11 cellular contexts compared by ENCODE assay signal in the genomic region with DNA sequence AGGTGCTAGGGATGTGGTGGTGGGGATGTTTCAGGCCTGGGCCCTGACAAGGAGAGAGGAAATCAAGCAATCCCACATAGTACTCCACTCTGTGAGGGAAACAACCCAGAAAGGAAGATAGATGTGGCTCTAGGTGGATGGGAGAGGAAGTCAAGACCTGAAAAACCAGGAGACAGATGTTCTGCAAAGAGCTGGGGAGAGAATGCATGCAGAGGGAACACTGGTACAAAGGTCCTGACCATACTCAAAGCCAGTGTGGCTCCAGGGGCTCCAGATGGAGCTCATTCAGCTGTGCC. TPM values are rescaled to one million over a fixed set of nuclear protein-coding genes. Genes with fewer than 3 reads are reported as not detected.
DNase-seq lines count a peak whose midpoint lies in the region; ATAC-seq and TF ChIP-seq lines count a peak whose summit lies in the region.
"Had no signal": no experiment of that assay in that cellular context is flagged by ENCODE, and none has a peak within 500 bp of the region (broad histone marks: within the 10 kb centered on the region; RNA-seq: fewer than 3 reads in every experiment).

No MANE protein-coding gene starts in this region.

- no peaks in the 10 kb centered on the region for H3K36me3 Mint-ChIP-seq in activated CD8-positive, alpha-beta T cell treated with anti-CD3 and anti-CD28 coated beads, Interleukin-2, amount 10 ng/mL, durations not matched to agents 7 days and 5 days (ENCODE audit: low read depth)
- H3K36me3 Mint-ChIP-seq in activated CD8-positive, alpha-beta T cell treated with anti-CD3 and anti-CD28 coated beads for 36 hours (ENCODE audit: low read depth) = no peaks in the 10 kb centered on the region
- no peaks in the 10 kb centered on the region for H3K36me3 Mint-ChIP-seq in stimulated activated effector memory CD8-positive, alpha-beta T cell treated with anti-CD3 and anti-CD28 coated beads, Interleukin-12 subunit alpha, Interleukin-12 subunit beta, amount 100 ng/mL, for 72 hours
- H3K36me3 Mint-ChIP-seq: memory B cell had no signal

- no peak for ATAC-seq in activated CD8-positive, alpha-beta T cell treated with anti-CD3 and anti-CD28 coated beads, Interleukin-2, amount 10 ng/mL, durations not matched to agents 7 days and 5 days
- ATAC-seq in activated CD8-positive, alpha-beta T cell treated with anti-CD3 and anti-CD28 coated beads for 36 hours = no peak
- ATAC-seq in stimulated activated effector memory CD8-positive, alpha-beta T cell treated with anti-CD3 and anti-CD28 coated beads, Interleukin-12 subunit alpha, Interleukin-12 subunit beta, amount 100 ng/mL, for 72 hours = no peak
- no peak for ATAC-seq in HG03045 (IDR thresholded peaks at IDR 0.05; ENCODE audit: unreplicated experiment)
- ATAC-seq in GM19452 (IDR thresholded peaks at IDR 0.05; ENCODE audit: unreplicated experiment) = no peak

- H3K4me1 Mint-ChIP-seq in activated CD8-positive, alpha-beta T cell treated with anti-CD3 and anti-CD28 coated beads, Interleukin-2, amount 10 ng/mL, durations not matched to agents 7 days and 5 days (ENCODE audit: low read depth) = peaks cover 6% of the 10 kb centered on the region
- H3K4me1 Mint-ChIP-seq in activated CD8-positive, alpha-beta T cell treated with anti-CD3 and anti-CD28 coated beads for 36 hours (ENCODE audit: low read depth) = peaks cover 4% of the 10 kb centered on the region
- H3K4me1 Mint-ChIP-seq in stimulated activated effector memory CD8-positive, alpha-beta T cell treated with anti-CD3 and anti-CD28 coated beads, Interleukin-12 subunit alpha, Interleukin-12 subunit beta, amount 100 ng/mL, for 72 hours = peaks cover 9% of the 10 kb centered on the region

- TF ChIP-seq CTCF in activated CD8-positive, alpha-beta T cell treated with anti-CD3 and anti-CD28 coated beads for 36 hours (IDR thresholded peaks at IDR 0.05) = no peak

- peaks cover 2% of the 10 kb centered on the region for H3K27me3 Mint-ChIP-seq in activated CD8-positive, alpha-beta T cell treated with anti-CD3 and anti-CD28 coated beads, Interleukin-2, amount 10 ng/mL, durations not matched to agents 7 days and 5 days (ENCODE audit: low read depth)
- H3K27me3 Mint-ChIP-seq in activated CD8-positive, alpha-beta T cell treated with anti-CD3 and anti-CD28 coated beads for 36 hours = no peaks in the 10 kb centered on the region
- H3K27me3 Mint-ChIP-seq: stimulated activated naive CD8-positive, alpha-beta T cell treated with anti-CD3 and anti-CD28 coated beads, Interleukin-15, amount 100 ng/mL, for 72 hours had no signal

- H3K9me3 Mint-ChIP-seq in activated CD8-positive, alpha-beta T cell treated with anti-CD3 and anti-CD28 coated beads, Interleukin-2, amount 10 ng/mL, durations not matched to agents 7 days and 5 days (ENCODE audit: insufficient read depth) = no peaks in the 10 kb centered on the region
- no peaks in the 10 kb centered on the region for H3K9me3 Mint-ChIP-seq in activated CD8-positive, alpha-beta T cell treated with anti-CD3 and anti-CD28 coated beads for 36 hours
- H3K9me3 Mint-ChIP-seq in stimulated activated effector memory CD8-positive, alpha-beta T cell treated with anti-CD3 and anti-CD28 coated beads, Interleukin-12 subunit alpha, Interleukin-12 subunit beta, amount 100 ng/mL, for 72 hours = no peaks in the 10 kb centered on the region
- H3K9me3 Mint-ChIP-seq: memory B cell; stimulated activated naive CD8-positive, alpha-beta T cell treated with anti-CD3 and anti-CD28 coated beads, Interleukin-15, amount 100 ng/mL, for 72 hours had no signal

- CTCF ChIA-PET in activated CD8-positive, alpha-beta T cell treated with anti-CD3 and anti-CD28 coated beads, Interleukin-2, amount 10 ng/mL, durations not matched to agents 7 days and 5 days (lab: Charles Lee) = interaction anchor here (0.5 to 4.4 kb wide), 36 partner anchors 8 to 517 kb away, joined by 3 to 44 read pairs (median 4); partner anchors contain the start of gene DLEC1
- CTCF ChIA-PET in activated CD8-positive, alpha-beta T cell treated with anti-CD3 and anti-CD28 coated beads for 36 hours (lab: Charles Lee) = interaction anchor here (0.5 to 5.6 kb wide), 36 partner anchors 10 to 505 kb away, joined by 3 to 65 read pairs (median 4); partner anchors contain the start of genes ACAA1, DLEC1 and XYLB

- H3K27ac ChIP-seq in cingulate gyrus (ENCODE audit: low read depth, low read length) = peak overlapping the region; percentile 7

- peak overlapping the region; percentile 1 for H3K27ac Mint-ChIP-seq in activated CD8-positive, alpha-beta T cell treated with anti-CD3 and anti-CD28 coated beads, Interleukin-2, amount 10 ng/mL, durations not matched to agents 7 days and 5 days
- no peak overlapping the region for H3K27ac Mint-ChIP-seq in activated CD8-positive, alpha-beta T cell treated with anti-CD3 and anti-CD28 coated beads for 36 hours
- H3K27ac Mint-ChIP-seq in stimulated activated effector memory CD8-positive, alpha-beta T cell treated with anti-CD3 and anti-CD28 coated beads, Interleukin-12 subunit alpha, Interleukin-12 subunit beta, amount 100 ng/mL, for 72 hours = peak overlapping the region; percentile 44
- H3K27ac Mint-ChIP-seq: memory B cell had no signal

- DNase-seq in activated CD8-positive, alpha-beta T cell treated with anti-CD3 and anti-CD28 coated beads, Interleukin-2, amount 10 ng/mL, durations not matched to agents 7 days and 5 days = no peak
- no peak for DNase-seq in activated CD8-positive, alpha-beta T cell treated with anti-CD3 and anti-CD28 coated beads for 36 hours
- DNase-seq in NCI-H1694 treated with DMSO at 0.1 percent for 48 hours (lab: John Stamatoyannopoulos, UW) (peak; percentile 83), NCI-H526 (lab: John Stamatoyannopoulos, UW) (no peak)
- no peak for DNase-seq in stimulated activated effector memory CD8-positive, alpha-beta T cell treated with anti-CD3 and anti-CD28 coated beads, Interleukin-12 subunit alpha, Interleukin-12 subunit beta, amount 100 ng/mL, for 72 hours (ENCODE audit: low spot score in 2 of 2)
- DNase-seq: NCI-H774 had no signal

- H3K4me3 Mint-ChIP-seq in activated CD8-positive, alpha-beta T cell treated with anti-CD3 and anti-CD28 coated beads, Interleukin-2, amount 10 ng/mL, durations not matched to agents 7 days and 5 days = no peak overlapping the region
- H3K4me3 Mint-ChIP-seq in activated CD8-positive, alpha-beta T cell treated with anti-CD3 and anti-CD28 coated beads for 36 hours = no peak overlapping the region
- H3K4me3 Mint-ChIP-seq in stimulated activated effector memory CD8-positive, alpha-beta T cell treated with anti-CD3 and anti-CD28 coated beads, Interleukin-12 subunit alpha, Interleukin-12 subunit beta, amount 100 ng/mL, for 72 hours = no peak overlapping the region
- H3K4me3 Mint-ChIP-seq: memory B cell; stimulated activated naive CD8-positive, alpha-beta T cell treated with anti-CD3 and anti-CD28 coated beads, Interleukin-15, amount 100 ng/mL, for 72 hours had no signal

- intact Hi-C loops in activated CD8-positive, alpha-beta T cell treated with anti-CD3 and anti-CD28 coated beads for 36 hours (cut with micrococcal nuclease) = no loop called here

- POLR2A ChIA-PET in activated CD8-positive, alpha-beta T cell treated with anti-CD3 and anti-CD28 coated beads, Interleukin-2, amount 10 ng/mL, durations not matched to agents 7 days and 5 days (lab: Charles Lee) = no interaction called here
- POLR2A ChIA-PET in activated CD8-positive, alpha-beta T cell treated with anti-CD3 and anti-CD28 coated beads for 36 hours (lab: Charles Lee) = interaction anchor here (0.8 kb wide), 1 partner anchor 15 kb away, joined by 3 read pairs; no protein-coding TSS in a partner anchor

RNA-seq across cellular contexts. Expression of gene VILL, which starts 15.7 kb away (rescaled TPM):
- 10 to 100 TPM; 14.6 to 15.1 TPM for total RNA-seq in activated CD8-positive, alpha-beta T cell treated with anti-CD3 and anti-CD28 coated beads, Interleukin-2, amount 10 ng/mL, durations not matched to agents 7 days and 5 days
- 10 to 100 TPM; 11.4 to 11.7 TPM for total RNA-seq in activated CD8-positive, alpha-beta T cell treated with anti-CD3 and anti-CD28 coated beads for 36 hours

RNA-seq across cellular contexts. Expression of gene PLCD1, which starts 54.6 kb away (rescaled TPM):
- 10 to 100 TPM in 1 of 2 experiments, 1 to 10 TPM in 1; 9.7 to 10.1 TPM for total RNA-seq in activated CD8-positive, alpha-beta T cell treated with anti-CD3 and anti-CD28 coated beads, Interleukin-2, amount 10 ng/mL, durations not matched to agents 7 days and 5 days
- 1 to 10 TPM; 6.2 to 8.2 TPM for total RNA-seq in activated CD8-positive, alpha-beta T cell treated with anti-CD3 and anti-CD28 coated beads for 36 hours
